Comparison of ENCODE assay signal across 25 cellular contexts in genomic region chr7:39921505-39922250, GRCh38. TPM values are rescaled to one million over a fixed set of nuclear protein-coding genes. Genes with fewer than 3 reads are reported as not detected.
A peak's percentile ranks its signal among the peaks of the same experiment; 100 is the strongest.
DNase-seq lines count a peak whose midpoint lies in the region; ATAC-seq, FAIRE-seq and TF ChIP-seq lines count a peak whose summit lies in the region.
"Had no signal": no experiment of that assay in that cellular context is flagged by ENCODE, and none has a peak within 500 bp of the region (broad histone marks: within the 10 kb centered on the region; RNA-seq: fewer than 3 reads in every experiment).

No MANE protein-coding gene starts in this region.

- H3K9ac ChIP-seq in K562 (ENCODE audit: insufficient read depth in 1 of 2, low read depth in 2 of 2, low read length in 2 of 2) (no peak overlapping the region), smooth muscle cell (ENCODE audit: low read depth) (no peak overlapping the region)

- TF ChIP-seq RAD21 in K562 (CRISPR knock-in tag; conservative IDR thresholded peaks at IDR 0.05 in 1 of 2, IDR thresholded peaks at IDR 0.05 in 1 of 2) = no peak

- H3K27me3 ChIP-seq in K562 (ENCODE audit: control insufficient read depth in 2 of 2, insufficient read depth in 2 of 2, low read length in 2 of 2) = peaks cover 14 to 21% of the 10 kb centered on the region in 2 experiments
- peaks cover 65% of the 10 kb centered on the region for H3K27me3 ChIP-seq in smooth muscle cell (ENCODE audit: low read depth)

- no peaks in the 10 kb centered on the region for H3K36me3 ChIP-seq in K562 (ENCODE audit: control insufficient read depth, insufficient read depth, low read length)
- H3K36me3 ChIP-seq in smooth muscle cell (ENCODE audit: low read depth) = no peaks in the 10 kb centered on the region
- H3K36me3 ChIP-seq: thoracic aorta had no signal

- H2AFZ ChIP-seq in K562 (ENCODE audit: low read depth, low read length) (no peak overlapping the region), smooth muscle cell (ENCODE audit: low read depth) (no peak overlapping the region)

- no peak overlapping the region for H3K4me2 ChIP-seq in K562 (ENCODE audit: insufficient read depth, low read length)
- H3K4me2 ChIP-seq in smooth muscle cell = peak overlapping the region; percentile 63

- H4K20me1 ChIP-seq in K562 (replicated peaks; ENCODE audit: control insufficient read depth, insufficient read depth, low read length) = no peaks in the 10 kb centered on the region; the same call in 1 of the 2 replicates
- H4K20me1 ChIP-seq in smooth muscle cell (ENCODE audit: low read depth) = no peaks in the 10 kb centered on the region

- no peaks in the 10 kb centered on the region for H3K4me1 Mint-ChIP-seq in activated naive CD8-positive, alpha-beta T cell treated with anti-CD3 and anti-CD28 coated beads for 36 hours
- H3K4me1 Mint-ChIP-seq: CD4-positive, CD25-positive, alpha-beta regulatory T cell; stimulated activated naive B cell treated with anti-CD40 and anti-IgM and Interleukin-4, amounts not matched to agents 10 μg/mL and 1 μg/mL and 100 μg/mL, for 72 hours had no signal

- H3K4me3 ChIP-seq in K562 (no peak overlapping the region), smooth muscle cell (no peak overlapping the region)
- H3K4me3 ChIP-seq: skin epidermis, thoracic aorta had no signal

- H3K9me1 ChIP-seq in K562 (ENCODE audit: control insufficient read depth, insufficient read depth, low read length) = no peaks in the 10 kb centered on the region

- CTCF ChIA-PET in K562 (lab: Yijun Ruan, JAX; ENCODE audit: low intra/inter-chr PET ratio) = no interaction called here

- DNase-seq in LHCN-M2 (ENCODE audit: low read depth) (peak; percentile 70), K562 (ENCODE audit: extremely low read depth in 1 of 4, low spot score in 3 of 4) (peak in 2 of 4 experiments; percentile 12 to 25), left lobe of liver (ENCODE audit: low spot score) (no peak), smooth muscle cell (lab: John Stamatoyannopoulos, UW; ENCODE audit: unreplicated experiment) (no peak), NCI-H146 (lab: John Stamatoyannopoulos, UW) (no peak), NCI-H345 treated with DMSO at 0.1 percent for 48 hours (lab: John Stamatoyannopoulos, UW; ENCODE audit: unreplicated experiment) (no peak)
- no peak for DNase-seq in activated T-cell treated with anti-CD3 and anti-CD28 coated beads, Interleukin-2, amount 50 U/mL, for 1 hour
- no peak for DNase-seq in activated naive CD8-positive, alpha-beta T cell treated with anti-CD3 and anti-CD28 coated beads for 36 hours
- DNase-seq: activated CD4-positive, alpha-beta T cell treated with anti-CD3 and anti-CD28 coated beads for 48 hours; CD4-positive, CD25-positive, alpha-beta regulatory T cell; cerebellar nuclear complex; DMS 273 treated with DMSO at 0.1 percent for 48 hours; KBM-7; mesenchymal stem cell; NCI-H1694; NCI-H774; OCI-M1; SHP77 treated with DMSO at 0.1 percent for 48 hours; stimulated activated naive B cell treated with anti-CD40 and anti-IgM and Interleukin-4, amounts not matched to agents 10 μg/mL and 1 μg/mL and 100 μg/mL, for 72 hours; T-helper 1 cell had no signal

- no peak overlapping the region for H3K27ac Mint-ChIP-seq in activated naive CD8-positive, alpha-beta T cell treated with anti-CD3 and anti-CD28 coated beads for 36 hours
- H3K27ac Mint-ChIP-seq: activated naive CD4-positive, alpha-beta T cell treated with anti-CD3 and anti-CD28 coated beads, Interleukin-2, amount 50 U/mL, for 72 hours; CD4-positive, CD25-positive, alpha-beta regulatory T cell; natural killer cell treated with Interleukin-12 subunit alpha and Interleukin-12 subunit beta and Interleukin-15 and Interleukin-18, amount 100 ng/mL, for 72 hours; progenitor cell of endocrine pancreas; stimulated activated naive B cell treated with anti-CD40 and anti-IgM and Interleukin-4, amounts not matched to agents 10 μg/mL and 1 μg/mL and 100 μg/mL, for 72 hours had no signal

- TF ChIP-seq CTCF in K562 (IDR thresholded peaks at IDR 0.05 in 2 of 3, conservative IDR thresholded peaks at IDR 0.05 in 1 of 3; ENCODE audit: insufficient read depth in 2 of 3, low read depth in 1 of 3, low read length in 3 of 3) (no peak), smooth muscle cell (IDR thresholded peaks at IDR 0.05; ENCODE audit: borderline replicate concordance, insufficient read depth, poor library complexity, severe bottlenecking) (no peak)

- in situ Hi-C loops in K562 (cut with MboI) = no loop called here

- no peaks in the 10 kb centered on the region for H3K9me3 Mint-ChIP-seq in activated naive CD8-positive, alpha-beta T cell treated with anti-CD3 and anti-CD28 coated beads for 36 hours
- H3K9me3 Mint-ChIP-seq: activated naive CD4-positive, alpha-beta T cell treated with anti-CD3 and anti-CD28 coated beads, Interleukin-2, amount 50 U/mL, for 72 hours; natural killer cell treated with Interleukin-12 subunit alpha and Interleukin-12 subunit beta and Interleukin-15 and Interleukin-18, amount 100 ng/mL, for 72 hours; stimulated activated naive B cell treated with anti-CD40 and anti-IgM and Interleukin-4, amounts not matched to agents 10 μg/mL and 1 μg/mL and 100 μg/mL, for 72 hours had no signal

- H3K79me2 ChIP-seq in K562 (ENCODE audit: control insufficient read depth, insufficient read depth, low read length) (no peaks in the 10 kb centered on the region), smooth muscle cell (ENCODE audit: low read depth) (no peaks in the 10 kb centered on the region)

- no peak overlapping the region for H3K27ac ChIP-seq in K562 (ENCODE audit: extremely low read depth, low read depth, low read length)
- H3K27ac ChIP-seq in smooth muscle cell (ENCODE audit: low read depth) = no peak overlapping the region
- H3K27ac ChIP-seq: skin epidermis, thoracic aorta had no signal

- FAIRE-seq in K562 (lab: Jason Lieb, UNC) = no peak

- H3F3A ChIP-seq in smooth muscle cell (ENCODE audit: low read depth) = no peaks in the 10 kb centered on the region

- BruUV-seq in K562 (replicated peaks; lab: Mats Ljungman, UMichigan) = no TSS peak

- TF ChIP-seq POLR2A in K562 (conservative IDR thresholded peaks at IDR 0.05) = no peak

- H3K9me3 ChIP-seq in K562 (replicated peaks; ENCODE audit: control insufficient read depth, insufficient read depth, low read depth, low read length) (no peaks in the 10 kb centered on the region), smooth muscle cell (replicated peaks; ENCODE audit: low read depth) (no peaks in the 10 kb centered on the region)
- H3K9me3 ChIP-seq: thoracic aorta had no signal

- H3K4me3 Mint-ChIP-seq in activated naive CD8-positive, alpha-beta T cell treated with anti-CD3 and anti-CD28 coated beads for 36 hours = no peak overlapping the region
- H3K4me3 Mint-ChIP-seq: CD4-positive, CD25-positive, alpha-beta regulatory T cell; natural killer cell treated with Interleukin-12 subunit alpha and Interleukin-12 subunit beta and Interleukin-15 and Interleukin-18, amount 100 ng/mL, for 72 hours; stimulated activated naive B cell treated with anti-CD40 and anti-IgM and Interleukin-4, amounts not matched to agents 10 μg/mL and 1 μg/mL and 100 μg/mL, for 72 hours had no signal

- ATAC-seq in K562 (peak; percentile 67), left lobe of liver (peak; percentile 53)
- ATAC-seq: activated naive CD4-positive, alpha-beta T cell treated with anti-CD3 and anti-CD28 coated beads, Interleukin-2, amount 50 U/mL, for 72 hours; natural killer cell treated with Interleukin-12 subunit alpha and Interleukin-12 subunit beta and Interleukin-15 and Interleukin-18, amount 100 ng/mL, for 72 hours; stimulated activated naive B cell treated with anti-CD40 and anti-IgM and Interleukin-4, amounts not matched to agents 10 μg/mL and 1 μg/mL and 100 μg/mL, for 72 hours had no signal

- H3K27me3 Mint-ChIP-seq in activated naive CD8-positive, alpha-beta T cell treated with anti-CD3 and anti-CD28 coated beads for 36 hours = peaks cover 4% of the 10 kb centered on the region
- H3K27me3 Mint-ChIP-seq: progenitor cell of endocrine pancreas had no signal

- POLR2A ChIA-PET in K562 (lab: Yijun Ruan, JAX) = interaction anchor here (0.6 to 0.8 kb wide), 2 partner anchors 29 to 831 kb away, joined by 3 read pairs; no protein-coding TSS in a partner anchor

- TF ChIP-seq EP300 in K562 (IDR thresholded peaks at IDR 0.05; ENCODE audit: low read length) = no peak

- 2% methylated on average over 9 of the region's 9 CpGs for WGBS in K562 (ENCODE audit: insufficient coverage, low coverage, missing lambda C conversion rate)
- WGBS in smooth muscle cell (ENCODE audit: low lambda C conversion rate) = 40% methylated on average over 9 of the region's 9 CpGs

- no peaks in the 10 kb centered on the region; a peak in 1 of 5 replicates for H3K4me1 ChIP-seq in K562 (replicated peaks in 1 of 2; ENCODE audit: control insufficient read depth in 2 of 2, insufficient read depth in 2 of 2, low read length in 2 of 2)
- H3K4me1 ChIP-seq in smooth muscle cell (ENCODE audit: low read depth) = peaks cover 7% of the 10 kb centered on the region

- H3K36me3 Mint-ChIP-seq in activated naive CD8-positive, alpha-beta T cell treated with anti-CD3 and anti-CD28 coated beads for 36 hours = no peaks in the 10 kb centered on the region
- H3K36me3 Mint-ChIP-seq: activated naive CD4-positive, alpha-beta T cell treated with anti-CD3 and anti-CD28 coated beads, Interleukin-2, amount 50 U/mL, for 72 hours; CD4-positive, CD25-positive, alpha-beta regulatory T cell; natural killer cell treated with Interleukin-12 subunit alpha and Interleukin-12 subunit beta and Interleukin-15 and Interleukin-18, amount 100 ng/mL, for 72 hours; stimulated activated naive B cell treated with anti-CD40 and anti-IgM and Interleukin-4, amounts not matched to agents 10 μg/mL and 1 μg/mL and 100 μg/mL, for 72 hours had no signal

- intact Hi-C loops in K562 (cut with micrococcal nuclease) = no loop called here

RNA-seq across cellular contexts. Expression of gene CDK13, which starts 28.4 kb away (rescaled TPM):
- total RNA-seq in LHCN-M2 (2014; rRNA removed) (41.9 and 44.0 TPM in 2 replicates), K562 (2014; rRNA removed) (26.3 and 29.3 TPM in 2 replicates), K562 (2014; rRNA removed; fragmentation: Illumina TruSeq; extraction: Trizol) (38.1 and 45.7 TPM in 2 replicates), K562 (2015; rRNA removed; fragmentation: Illumina TruSeq; extraction: Trizol) (43.2 and 46.1 TPM in 2 replicates), K562 (2021) (30.4 and 32.4 TPM in 2 replicates), left lobe of liver (24.1 TPM), smooth muscle cell (68.4 and 70.0 TPM in 2 replicates)
- polyA plus RNA-seq in LHCN-M2 (2012) = 16.9 TPM
- 92.4 and 231 TPM in 2 replicates for total RNA-seq in K562 (2011; cell fraction: chromatin; rRNA removed; ENCODE audit: low replicate concordance)
- total RNA-seq in K562 (2011; cell fraction: nucleolus; rRNA removed) = 50.2 and 69.1 TPM in 2 replicates
- total RNA-seq in K562 (2011; cell fraction: nucleoplasm; rRNA removed) = 89.7 and 128 TPM in 2 replicates
- polyA plus RNA-seq in K562 (2011; rRNA removed) (32.8 and 35.3 TPM in 2 replicates), K562 (2014; fragmentation: Illumina TruSeq; extraction: Trizol) (31.7 and 37.3 TPM in 2 replicates), K562 (2014; fragmentation: Nextera tagmentation; extraction: Ambion mirVana) (10 to 100 TPM in 1 of 2 experiments, 1 to 10 TPM in 1; 9.8 to 12.4 TPM), K562 (2014; rRNA removed) (16.7 and 16.9 TPM in 2 replicates), smooth muscle cell (15.9 and 28.1 TPM in 2 replicates)
- 14.1 and 20.3 TPM in 2 replicates for polyA plus RNA-seq in K562 (2011; cell fraction: cytosol; rRNA removed)
- 41.4 and 45.1 TPM in 2 replicates for polyA plus RNA-seq in K562 (2011; cell fraction: nucleus; rRNA removed)
- 18.0 and 21.4 TPM in 2 replicates for polyA plus RNA-seq in K562 (2012)
- polyA minus RNA-seq in K562 (2011; rRNA and poly(A)+ RNA removed) = 82.6 and 111 TPM in 2 replicates
- polyA minus RNA-seq in K562 (2011; cell fraction: cytosol; rRNA and poly(A)+ RNA removed) = 20.7 and 21.2 TPM in 2 replicates
- 48.7 and 71.8 TPM in 2 replicates for polyA minus RNA-seq in K562 (2011; cell fraction: nucleus; rRNA and poly(A)+ RNA removed)
- total RNA-seq in activated naive CD8-positive, alpha-beta T cell treated with anti-CD3 and anti-CD28 coated beads for 36 hours = 10 to 100 TPM; 31.0 to 31.1 TPM
